29 cellular contexts compared by ENCODE assay signal in genomic region chr2:18273205-18273604, GRCh38.
"Had no signal": no experiment of that assay in that cellular context is flagged by ENCODE, and none has a peak within 500 bp of the region (broad histone marks: within the 10 kb centered on the region; RNA-seq: fewer than 3 reads in every experiment).

No MANE protein-coding gene starts in this region.

- DNase-seq: natural killer cell; occipital lobe; ovary; posterior cingulate gyrus; psoas muscle; right lobe of liver; sigmoid colon; small intestine; stimulated activated CD4-positive, alpha-beta T cell treated with anti-CD3 and anti-CD28 coated beads, Interleukin-15, amount 100 ng/mL, for 24 hours; stimulated activated CD4-positive, alpha-beta T cell treated with anti-CD3 and anti-CD28 coated beads, Interleukin-2, amount 100 ng/mL, for 24 hours; stimulated activated CD4-positive, alpha-beta T cell treated with anti-CD3 and anti-CD28 coated beads, Interleukin-2, amount 100 ng/mL, for 48 hours; stimulated activated CD4-positive, alpha-beta T cell treated with anti-CD3 and anti-CD28 coated beads, Interleukin-4, amount 100 ng/mL, for 24 hours; stimulated activated naive CD4-positive, alpha-beta T cell; stimulated activated naive CD8-positive, alpha-beta T cell treated with anti-CD3 and anti-CD28 coated beads, Interleukin-15, amount 100 ng/mL, for 72 hours; stimulated activated naive CD8-positive, alpha-beta T cell treated with anti-CD3 and anti-CD28 coated beads, Interleukin-15, Interleukin-2, amounts not matched to agents 100 U/mL and 50 U/mL, for 24 hours; substantia nigra; testis; thyroid gland; trophoblast cell; upper lobe of left lung had no signal

- H3K27me3 ChIP-seq: neural progenitor cell, ovary, right lobe of liver, sigmoid colon, suprapubic skin, testis, thyroid gland, tibial nerve, upper lobe of left lung, vagina had no signal

- H3K27me3 Mint-ChIP-seq: progenitor cell of endocrine pancreas; stimulated activated naive CD8-positive, alpha-beta T cell treated with anti-CD3 and anti-CD28 coated beads, Interleukin-15, amount 100 ng/mL, for 72 hours had no signal

- ATAC-seq: natural killer cell; psoas muscle; right cardiac atrium; right lobe of liver; stimulated activated effector memory CD8-positive, alpha-beta T cell treated with anti-CD3 and anti-CD28 coated beads, Interleukin-12 subunit alpha, Interleukin-12 subunit beta, amount 100 ng/mL, for 72 hours; stimulated activated naive CD8-positive, alpha-beta T cell treated with anti-CD3 and anti-CD28 coated beads, Interleukin-15, amount 100 ng/mL, for 72 hours; stimulated activated naive CD8-positive, alpha-beta T cell treated with anti-CD3 and anti-CD28 coated beads, Interleukin-15, Interleukin-2, amounts not matched to agents 100 U/mL and 50 U/mL, for 24 hours had no signal

- H3K4me3 ChIP-seq: neural progenitor cell, ovary, psoas muscle, right lobe of liver, sigmoid colon, suprapubic skin, testis, thyroid gland, tibial nerve, upper lobe of left lung, vagina had no signal

- H3K27ac ChIP-seq: neural progenitor cell, ovary, parathyroid adenoma, psoas muscle, right lobe of liver, sigmoid colon, suprapubic skin, testis, thyroid gland, tibial nerve, upper lobe of left lung, vagina had no signal

- H3K4me3 Mint-ChIP-seq: natural killer cell; nephron; neural progenitor cell; stimulated activated effector memory CD8-positive, alpha-beta T cell treated with anti-CD3 and anti-CD28 coated beads, Interleukin-12 subunit alpha, Interleukin-12 subunit beta, amount 100 ng/mL, for 72 hours; stimulated activated naive CD8-positive, alpha-beta T cell treated with anti-CD3 and anti-CD28 coated beads, Interleukin-15, amount 100 ng/mL, for 72 hours had no signal

- H3K9me3 Mint-ChIP-seq: nephron; stimulated activated effector memory CD8-positive, alpha-beta T cell treated with anti-CD3 and anti-CD28 coated beads, Interleukin-12 subunit alpha, Interleukin-12 subunit beta, amount 100 ng/mL, for 72 hours; stimulated activated naive CD8-positive, alpha-beta T cell treated with anti-CD3 and anti-CD28 coated beads, Interleukin-15, amount 100 ng/mL, for 72 hours had no signal

- H3K27ac Mint-ChIP-seq: natural killer cell; nephron; neural progenitor cell; progenitor cell of endocrine pancreas; stimulated activated effector memory CD8-positive, alpha-beta T cell treated with anti-CD3 and anti-CD28 coated beads, Interleukin-12 subunit alpha, Interleukin-12 subunit beta, amount 100 ng/mL, for 72 hours; stimulated activated naive CD8-positive, alpha-beta T cell treated with anti-CD3 and anti-CD28 coated beads, Interleukin-15, amount 100 ng/mL, for 72 hours had no signal

- H3K36me3 ChIP-seq: neural progenitor cell, ovary, right lobe of liver, sigmoid colon, suprapubic skin, thyroid gland, tibial nerve, upper lobe of left lung, vagina had no signal

- H3K4me1 Mint-ChIP-seq: natural killer cell; nephron; neural progenitor cell; stimulated activated effector memory CD8-positive, alpha-beta T cell treated with anti-CD3 and anti-CD28 coated beads, Interleukin-12 subunit alpha, Interleukin-12 subunit beta, amount 100 ng/mL, for 72 hours; stimulated activated naive CD8-positive, alpha-beta T cell treated with anti-CD3 and anti-CD28 coated beads, Interleukin-15, amount 100 ng/mL, for 72 hours had no signal

- H3K36me3 Mint-ChIP-seq: natural killer cell; neural progenitor cell; stimulated activated effector memory CD8-positive, alpha-beta T cell treated with anti-CD3 and anti-CD28 coated beads, Interleukin-12 subunit alpha, Interleukin-12 subunit beta, amount 100 ng/mL, for 72 hours had no signal
